Comparison of ENCODE assay signal across 1 cellular context in genomic region chr12:53496752-53497032, GRCh38.
TF ChIP-seq lines count a peak whose summit lies in the region.

No MANE protein-coding gene starts in this region.

TF ChIP-seq in HepG2, 621 proteins besides CTCF, POLR2A, EP300 and RAD21:
- no peak for TF ChIP-seq BRCA1 (CRISPR knock-in tag; IDR thresholded peaks at IDR 0.05)
- TF ChIP-seq ZNF780A (CRISPR knock-in tag; IDR thresholded peaks at IDR 0.05): no peak
- no peak for TF ChIP-seq HMG20B (CRISPR knock-in tag; conservative IDR thresholded peaks at IDR 0.05)
- TF ChIP-seq ZFP82 (CRISPR knock-in tag; IDR thresholded peaks at IDR 0.05; ENCODE audit: borderline replicate concordance): no peak
- TF ChIP-seq RELA (CRISPR knock-in tag; IDR thresholded peaks at IDR 0.05): no peak
- no peak for TF ChIP-seq GFI1 (CRISPR knock-in tag; IDR thresholded peaks at IDR 0.05; ENCODE audit: borderline replicate concordance)
- TF ChIP-seq KLF13 (CRISPR knock-in tag; IDR thresholded peaks at IDR 0.05): no peak
- TF ChIP-seq, protein P1, sequence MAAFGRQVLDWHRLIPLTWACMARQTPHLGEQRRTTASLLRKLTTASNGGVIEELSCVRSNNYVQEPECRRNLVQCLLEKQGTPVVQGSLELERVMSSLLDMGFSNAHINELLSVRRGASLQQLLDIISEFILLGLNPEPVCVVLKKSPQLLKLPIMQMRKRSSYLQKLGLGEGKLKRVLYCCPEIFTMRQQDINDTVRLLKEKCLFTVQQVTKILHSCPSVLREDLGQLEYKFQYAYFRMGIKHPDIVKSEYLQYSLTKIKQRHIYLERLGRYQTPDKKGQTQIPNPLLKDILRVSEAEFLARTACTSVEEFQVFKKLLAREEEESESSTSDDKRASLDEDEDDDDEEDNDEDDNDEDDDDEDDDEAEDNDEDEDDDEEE (CRISPR knock-in tag; IDR thresholded peaks at IDR 0.05): no peak
- TF ChIP-seq CEBPB (IDR thresholded peaks at IDR 0.05; ENCODE audit: borderline replicate concordance, low read depth, low read length): 0 out of 2 replicates have a peak, but pooled peaks have one; percentile 24
TF ChIP-seq in HepG2: peak in this region for 1.
